7 cellular contexts compared by ENCODE assay signal in genomic region chr1:94928293-94928939, GRCh38. TPM values are rescaled to one million over a fixed set of nuclear protein-coding genes. Genes with fewer than 3 reads are reported as not detected.
DNase-seq lines count a peak whose midpoint lies in the region; ATAC-seq and TF ChIP-seq lines count a peak whose summit lies in the region.

No MANE protein-coding gene starts in this region.

- intact Hi-C loops in IMR-90 (cut with micrococcal nuclease) = loop anchor here (10.0 kb wide), 1 partner anchor 306 kb away; the partner anchor contains the start of gene RWDD3

- peak overlapping the region; percentile 55 for H3K23ac ChIP-seq in IMR-90 (ENCODE audit: low read depth, low read length)
- no peak overlapping the region for H3K23ac ChIP-seq in mesenchymal stem cell (ENCODE audit: low read length in 2 of 2)

- H2AK9ac ChIP-seq in IMR-90 (replicated peaks; ENCODE audit: low read depth, low read length, poor library complexity) = peak overlapping the region; percentile 57

- no peak for TF ChIP-seq RAD21 in IMR-90 (IDR thresholded peaks at IDR 0.05; ENCODE audit: low read length)

- H2AK5ac ChIP-seq in IMR-90 (ENCODE audit: low read depth, low read length) = peak overlapping the region; percentile 64
- peak overlapping the region; percentile 25 for H2AK5ac ChIP-seq in mesenchymal stem cell (ENCODE audit: low read length, severe bottlenecking)

- H3K36me3 ChIP-seq in IMR-90 (ENCODE audit: control insufficient read depth, insufficient read depth, low read length) (peaks cover 4% of the 10 kb centered on the region; the same call in 1 of the 2 replicates), mesenchymal stem cell (ENCODE audit: control insufficient read depth in 1 of 2, insufficient read depth in 2 of 2, low read depth in 1 of 2, low read length in 2 of 2) (peaks cover 0 to 3% of the 10 kb centered on the region in 2 experiments)

- H3K4me2 ChIP-seq in IMR-90 (ENCODE audit: low read depth, low read length) (peak overlapping the region; percentile 95), mesenchymal stem cell (ENCODE audit: low read length, poor library complexity, severe bottlenecking) (peak overlapping the region; percentile 50)

- no peak for TF ChIP-seq POLR2A in IMR-90 (IDR thresholded peaks at IDR 0.05; ENCODE audit: low read depth, low read length)

- DNase-seq in IMR-90 (no peak), caudate nucleus (lab: John Stamatoyannopoulos, UW) (peak in 1 of 61 donors; percentile 40), mesenchymal stem cell (no peak), substantia nigra (lab: John Stamatoyannopoulos, UW) (peak in 1 of 49 donors; percentile 3), NCI-H2107 (lab: John Stamatoyannopoulos, UW) (no peak), NCI-H345 treated with DMSO at 0.1 percent for 48 hours (lab: John Stamatoyannopoulos, UW; ENCODE audit: unreplicated experiment) (no peak)
- DNase-seq in activated CD4-positive, CD25-positive, alpha-beta regulatory T cell (lab: John Stamatoyannopoulos, UW) = no peak

- H4K91ac ChIP-seq in IMR-90 (ENCODE audit: insufficient read depth, low read depth, low read length) = 0 out of 2 replicates have a peak overlapping the region, but pooled peaks have one; percentile 13
- peak overlapping the region; percentile 19 for H4K91ac ChIP-seq in mesenchymal stem cell (ENCODE audit: low read length)

- H3K4me3 ChIP-seq in IMR-90 (ENCODE audit: insufficient read depth, low read depth, low read length) = no peak overlapping the region
- peak overlapping the region in 1 of 2 experiments; percentile 83 for H3K4me3 ChIP-seq in mesenchymal stem cell (ENCODE audit: insufficient read depth in 1 of 2, low read depth in 1 of 2, low read length in 2 of 2)

- H3K9me1 ChIP-seq in IMR-90 (ENCODE audit: insufficient read depth, low read length) = peaks cover 11% of the 10 kb centered on the region; the same call in 1 of the 2 replicates

- dilution Hi-C loops in IMR-90 (cut with HindIII; ENCODE audit: low sequenced_read_pairs, unreplicated experiment) = no loop called here

- H3K14ac ChIP-seq in IMR-90 (replicated peaks; ENCODE audit: low read depth, low read length) = peak overlapping the region; percentile 68
- no peak overlapping the region for H3K14ac ChIP-seq in mesenchymal stem cell (ENCODE audit: low read length in 2 of 2)

- H3K4me1 ChIP-seq in IMR-90 (ENCODE audit: control insufficient read depth, insufficient read depth, low read length) (peaks cover 18% of the 10 kb centered on the region), mesenchymal stem cell (ENCODE audit: control insufficient read depth, insufficient read depth, low read depth, low read length) (peaks cover 19% of the 10 kb centered on the region)

- peak overlapping the region; percentile 87; the same call in 1 of the 2 replicates for H3K27ac ChIP-seq in IMR-90 (ENCODE audit: insufficient read depth, low read length)
- H3K27ac ChIP-seq in caudate nucleus (ENCODE audit: low read depth, low read length) = peak overlapping the region; percentile 95
- no peak overlapping the region for H3K27ac ChIP-seq in mesenchymal stem cell (ENCODE audit: low read length, poor library complexity, severe bottlenecking)
- H3K27ac ChIP-seq in substantia nigra (ENCODE audit: low read depth, low read length, poor library complexity, severe bottlenecking) = peak overlapping the region; percentile 97

- in situ Hi-C loops in IMR-90 (cut with MboI; ENCODE audit: low sequenced_read_pairs) = no loop called here

- TF ChIP-seq CTCF in IMR-90 (conservative IDR thresholded peaks at IDR 0.05; ENCODE audit: low read depth, low read length) = no peak

- no peaks in the 10 kb centered on the region for H3K27me3 ChIP-seq in IMR-90 (ENCODE audit: control insufficient read depth, insufficient read depth, low read length)
- H3K27me3 ChIP-seq in mesenchymal stem cell (ENCODE audit: control insufficient read depth in 1 of 2, insufficient read depth in 1 of 2, low read length in 2 of 2) = no peaks in the 10 kb centered on the region

- H4K20me1 ChIP-seq in IMR-90 (ENCODE audit: insufficient read depth, low read length) = peaks cover 23% of the 10 kb centered on the region

- H2BK5ac ChIP-seq in IMR-90 (ENCODE audit: low read depth, low read length, poor library complexity, severe bottlenecking) (no peak overlapping the region), mesenchymal stem cell (ENCODE audit: low read depth, low read length, poor library complexity, severe bottlenecking) (no peak overlapping the region)

- H3K18ac ChIP-seq in IMR-90 (ENCODE audit: low read depth, low read length) (0 out of 2 replicates have a peak overlapping the region, but pooled peaks have one; percentile 6), mesenchymal stem cell (ENCODE audit: low read depth in 1 of 2, low read length in 2 of 2) (peak overlapping the region; percentile 7 to 14)

- H4K5ac ChIP-seq in IMR-90 (ENCODE audit: low read depth, low read length) = peak overlapping the region; percentile 31

- no peak overlapping the region for H3K56ac ChIP-seq in IMR-90 (ENCODE audit: extremely low read depth, insufficient read depth, low read length)

- H2AFZ ChIP-seq in IMR-90 (replicated peaks; ENCODE audit: low read length, poor library complexity) (peak overlapping the region; percentile 27), mesenchymal stem cell (ENCODE audit: low read depth, low read length) (no peak overlapping the region)

- H2BK15ac ChIP-seq in IMR-90 (ENCODE audit: low read depth, low read length) (peak overlapping the region; percentile 16; the same call in 1 of the 3 replicates), mesenchymal stem cell (ENCODE audit: low read depth, poor library complexity, severe bottlenecking) (no peak overlapping the region)

- peak overlapping the region; percentile 80 for H3K9ac ChIP-seq in IMR-90 (ENCODE audit: low read depth, low read length)
- H3K9ac ChIP-seq in mesenchymal stem cell (ENCODE audit: low read length) = peak overlapping the region; percentile 87

- peak overlapping the region in 1 of 2 experiments; percentile 56 for H2BK12ac ChIP-seq in mesenchymal stem cell (ENCODE audit: low read length in 2 of 2)

- no TSS peak for BruUV-seq in IMR-90 (replicated peaks; lab: Mats Ljungman, UMichigan)

- CTCF ChIA-PET in IMR-90 (lab: Yijun Ruan, JAX) = interaction anchor here (1.1 to 1.2 kb wide), 2 partner anchors 73 to 113 kb away, joined by 3 to 7 read pairs; no protein-coding TSS in a partner anchor

- WGBS in IMR-90 (ENCODE audit: extremely low coverage in 2 of 2, insufficient read length in 1 of 2), 2 experiments = 90% methylated on average over 2 of the region's 7 CpGs; no CpG with 5 or more reads in 1 of the 2 experiments
- 88% methylated on average over 7 of the region's 7 CpGs for WGBS in mesenchymal stem cell

- H3K4ac ChIP-seq in IMR-90 (ENCODE audit: low read depth, low read length) (peak overlapping the region; percentile 83), mesenchymal stem cell (ENCODE audit: low read depth in 1 of 2, low read length in 2 of 2) (peak overlapping the region in 1 of 2 experiments; percentile 4)

- H3K79me1 ChIP-seq in IMR-90 (ENCODE audit: low read depth in 1 of 2, low read length in 2 of 2) (peaks cover 4 to 37% of the 10 kb centered on the region in 2 experiments; a peak in 2 of 4 replicates), mesenchymal stem cell (replicated peaks; ENCODE audit: low read length, poor library complexity, severe bottlenecking) (peaks cover 17% of the 10 kb centered on the region)

- POLR2A ChIA-PET in IMR-90 (lab: Charles Lee; ENCODE audit: unreplicated experiment) = no interaction called here

- H2BK120ac ChIP-seq in IMR-90 (ENCODE audit: low read depth, low read length) = peak overlapping the region; percentile 48; the same call in 1 of the 2 replicates
- H2BK120ac ChIP-seq in mesenchymal stem cell (ENCODE audit: low read depth, low read length) = no peak overlapping the region

- H4K8ac ChIP-seq in IMR-90 (ENCODE audit: low read depth in 2 of 2, low read length in 2 of 2) (peak overlapping the region in 1 of 2 experiments; percentile 71; a peak in 1 of 4 replicates), mesenchymal stem cell (ENCODE audit: low read length) (peak overlapping the region; percentile 5)

- H2BK20ac ChIP-seq in IMR-90 (ENCODE audit: low read depth, low read length) = peak overlapping the region; percentile 37; the same call in 1 of the 2 replicates

- no peak for ATAC-seq in IMR-90 (ENCODE audit: low read depth)

- H3K9me3 ChIP-seq in IMR-90 (ENCODE audit: control insufficient read depth, insufficient read depth, low read length) = no peaks in the 10 kb centered on the region
- no peaks in the 10 kb centered on the region for H3K9me3 ChIP-seq in mesenchymal stem cell (ENCODE audit: control insufficient read depth, low read length)

TF ChIP-seq in IMR-90, 13 proteins besides CTCF, POLR2A, EP300 and RAD21 (continues in another document):
- TF ChIP-seq NFE2L2 (IDR thresholded peaks at IDR 0.05; ENCODE audit: low read depth, low read length) (no peak), ELK1 (IDR thresholded peaks at IDR 0.05; ENCODE audit: borderline replicate concordance, low read depth, low read length) (no peak), BHLHE40 (IDR thresholded peaks at IDR 0.05; ENCODE audit: low read depth, low read length) (no peak), RFX5 (IDR thresholded peaks at IDR 0.05; ENCODE audit: low read depth, low read length) (no peak), CEBPB (IDR thresholded peaks at IDR 0.05; ENCODE audit: low read depth, low read length) (no peak), SMC3 (IDR thresholded peaks at IDR 0.05; ENCODE audit: low read depth, low read length) (no peak)
- TF ChIP-seq, protein P1, sequence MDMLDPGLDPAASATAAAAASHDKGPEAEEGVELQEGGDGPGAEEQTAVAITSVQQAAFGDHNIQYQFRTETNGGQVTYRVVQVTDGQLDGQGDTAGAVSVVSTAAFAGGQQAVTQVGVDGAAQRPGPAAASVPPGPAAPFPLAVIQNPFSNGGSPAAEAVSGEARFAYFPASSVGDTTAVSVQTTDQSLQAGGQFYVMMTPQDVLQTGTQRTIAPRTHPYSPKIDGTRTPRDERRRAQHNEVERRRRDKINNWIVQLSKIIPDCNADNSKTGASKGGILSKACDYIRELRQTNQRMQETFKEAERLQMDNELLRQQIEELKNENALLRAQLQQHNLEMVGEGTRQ (IDR thresholded peaks at IDR 0.05; ENCODE audit: low read depth, low read length) = no peak

RNA-seq across cellular contexts. Expression of gene CNN3, which starts 1.5 kb away (rescaled TPM):
- total RNA-seq in IMR-90 (2012; rRNA removed) = 552 and 592 TPM in 2 replicates
- 214 and 249 TPM in 2 replicates for polyA plus RNA-seq in IMR-90 (2012; rRNA removed)
- 118 and 124 TPM in 2 replicates for polyA plus RNA-seq in IMR-90 (2012; cell fraction: cytosol; rRNA removed)
- polyA plus RNA-seq in IMR-90 (2012; cell fraction: nucleus; rRNA removed; ENCODE audit: low replicate concordance) = 47.8 and 219 TPM in 2 replicates
- 226 TPM for polyA plus RNA-seq in mesenchymal stem cell (2013, experiment 1 of 2)
- 232 TPM for polyA plus RNA-seq in mesenchymal stem cell (2013, experiment 2 of 2)
